8 cellular contexts compared by ENCODE assay signal in the genomic region with DNA sequence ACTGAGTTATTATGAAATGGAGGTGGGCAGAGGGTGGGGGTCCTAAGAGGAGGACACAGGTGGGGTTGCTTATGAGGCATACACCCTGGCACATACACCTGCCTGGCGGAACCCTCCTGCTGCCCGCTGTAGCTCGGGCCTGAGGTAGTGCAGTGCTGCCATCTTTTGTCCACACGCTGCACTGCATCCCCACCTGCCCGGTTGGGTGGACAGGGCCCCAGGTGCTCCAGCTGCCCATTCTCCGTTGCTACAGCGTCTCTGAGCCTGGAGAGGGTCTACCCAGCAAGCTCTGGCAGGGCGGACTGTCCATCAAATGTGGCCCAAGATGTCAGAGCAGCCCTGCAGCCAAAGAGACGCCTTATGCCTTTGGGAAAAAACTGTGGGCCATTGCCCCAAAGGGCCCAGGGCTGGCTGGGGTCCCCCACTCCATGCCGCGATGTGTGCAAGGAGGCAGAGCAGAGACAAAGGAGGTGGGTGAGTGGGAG.
DNase-seq lines count a peak whose midpoint lies in the region; ATAC-seq, FAIRE-seq and TF ChIP-seq lines count a peak whose summit lies in the region.

No MANE protein-coding gene starts in this region.

- 29 to 31% methylated on average over 11 of the region's 11 CpGs for WGBS in lung, 2 donors

- FAIRE-seq in D721Med (lab: Jason Lieb, UNC) (peak; percentile 71), bronchial epithelial cell (lab: Jason Lieb, UNC) (peak; percentile 85)

- H3K9me3 ChIP-seq in HAP-1 (no peaks in the 10 kb centered on the region), lung (ENCODE audit: control insufficient read depth in 2 of 2, insufficient read depth in 1 of 2, low read length in 1 of 2) (peaks cover 0 to 5% of the 10 kb centered on the region in 2 donors)

- no peak overlapping the region for H3K4me3 ChIP-seq in HAP-1
- H3K4me3 ChIP-seq in bronchial epithelial cell (ENCODE audit: low read depth, low read length), result no peak overlapping the region
- H3K4me3 ChIP-seq in lung, result no peak overlapping the region

- in situ Hi-C loops in HAP-1 (cut with MboI; ENCODE audit: low sequenced_read_pairs), result no loop called here

- ATAC-seq in lung (ENCODE audit: insufficient read depth, low FRiP score), result no peak
- ATAC-seq in GM21390 (IDR thresholded peaks at IDR 0.05; ENCODE audit: unreplicated experiment), result no peak
- ATAC-seq in GM21423 (IDR thresholded peaks at IDR 0.05; ENCODE audit: unreplicated experiment), result no peak

- H3K27me3 ChIP-seq in HAP-1 (ENCODE audit: low read depth) (peaks cover 9% of the 10 kb centered on the region), bronchial epithelial cell (ENCODE audit: control insufficient read depth, insufficient read depth, low read length) (no peaks in the 10 kb centered on the region), lung (ENCODE audit: control insufficient read depth, insufficient read depth) (no peaks in the 10 kb centered on the region)

- no peaks in the 10 kb centered on the region for H3K4me1 ChIP-seq in HAP-1
- H3K4me1 ChIP-seq in lung (ENCODE audit: control insufficient read depth in 2 of 2, insufficient read depth in 2 of 2, low read length in 2 of 2), result no peaks in the 10 kb centered on the region

- no peak overlapping the region for H3K27ac ChIP-seq in lung (ENCODE audit: low read depth in 1 of 2, low read length in 1 of 2)

- H3K36me3 ChIP-seq in HAP-1 (replicated peaks) (no peaks in the 10 kb centered on the region), bronchial epithelial cell (ENCODE audit: control insufficient read depth, insufficient read depth, low read length) (no peaks in the 10 kb centered on the region), lung (ENCODE audit: control insufficient read depth in 2 of 2, insufficient read depth in 2 of 2, low read length in 2 of 2) (no peaks in the 10 kb centered on the region)

- peak; percentile 88 for TF ChIP-seq CTCF in D721Med (IDR thresholded peaks at IDR 0.05; ENCODE audit: insufficient read depth, missing control alignments)
- TF ChIP-seq CTCF in bronchial epithelial cell (IDR thresholded peaks at IDR 0.05; ENCODE audit: insufficient read depth, low read length, severe bottlenecking), result peak; percentile 92
- peak; percentile 5 for TF ChIP-seq CTCF in lung (IDR thresholded peaks at IDR 0.05; ENCODE audit: control extremely low read depth, extremely low read depth)

- DNase-seq in D721Med (ENCODE audit: insufficient read length, low spot score), result peak; percentile 83
- DNase-seq in HAP-1 (ENCODE audit: low spot score in 2 of 2), result peak; percentile 25 to 68
- DNase-seq in NCI-H526 treated with DMSO at 0.1 percent for 48 hours (lab: John Stamatoyannopoulos, UW), result peak; percentile 49
- DNase-seq in bronchial epithelial cell (ENCODE audit: low read depth), result peak; percentile 25
- DNase-seq in lung (ENCODE audit: low spot score), result peak; percentile 39
- no peak for DNase-seq in activated effector memory CD4-positive, alpha-beta T cell treated with anti-CD3 and anti-CD28 coated beads, Interleukin-2, amount 50 U/mL, for 16 hours

Comparison
In these comparisons a context has a peak if more than half of its experiments do, and no peak if none do; other contexts are left out.
1. CTCF ChIP-seq: peak in every context shown above with its lines; median percentile 92 in bronchial epithelial cell; 88 in D721Med; 5 in lung.